8 cellular contexts compared by ENCODE assay signal in the genomic region with DNA sequence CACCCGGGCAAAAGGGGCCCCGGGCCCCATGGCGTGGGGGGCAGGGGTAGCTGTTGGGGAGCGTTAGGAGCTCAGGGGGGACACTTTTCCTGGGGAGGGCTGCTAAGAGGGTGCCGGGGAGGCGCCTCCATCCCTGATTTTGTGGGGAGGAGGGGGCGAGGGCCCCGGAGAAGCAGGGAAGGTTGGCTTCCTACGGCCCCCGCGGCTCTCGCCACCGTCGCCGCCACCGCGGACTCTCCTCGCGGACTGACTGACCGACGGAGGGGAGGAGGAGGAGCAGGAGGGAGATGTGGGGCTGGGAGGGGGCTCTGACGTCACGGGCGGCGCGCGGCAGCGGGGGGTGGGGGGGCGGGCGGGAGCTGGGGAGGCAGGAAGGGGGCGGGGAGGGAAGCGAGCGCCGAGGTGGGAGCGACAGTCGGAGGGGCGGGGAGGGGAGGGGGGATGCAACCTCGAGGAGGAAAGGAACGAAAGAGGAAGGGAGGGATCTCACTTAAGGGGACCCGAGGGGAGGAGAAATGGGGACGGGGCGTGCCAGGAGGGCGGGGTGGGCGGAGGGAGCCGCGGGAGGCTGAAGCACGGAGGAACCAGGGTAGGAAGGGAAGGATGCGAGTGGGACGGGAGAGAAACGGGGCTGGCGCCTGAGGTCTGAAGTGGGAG. TPM values are rescaled to one million over a fixed set of nuclear protein-coding genes. Genes with fewer than 3 reads are reported as not detected.
DNase-seq lines count a peak whose midpoint lies in the region; ATAC-seq and TF ChIP-seq lines count a peak whose summit lies in the region.

No MANE protein-coding gene starts in this region.

- no peaks in the 10 kb centered on the region for H3K9me3 Mint-ChIP-seq in HFFc6

- peak overlapping the region; percentile 94 for H2AFZ ChIP-seq in SU-DHL-6 (ENCODE audit: low read depth, low read length, severe bottlenecking)
- peak overlapping the region; percentile 85 for H2AFZ ChIP-seq in osteoblast (ENCODE audit: low read length)

- 1 to 2% (median 1%) methylated on average over 23 to 51 of the region's 51 CpGs for WGBS in adrenal gland, 4 donors

- peak overlapping the region; percentile 58 for H3K9ac ChIP-seq in SU-DHL-6 (ENCODE audit: low read length)

- peaks cover 3% of the 10 kb centered on the region for H3K27me3 Mint-ChIP-seq in HFFc6 (ENCODE audit: insufficient read depth)

- H3K27ac ChIP-seq in SU-DHL-6 (ENCODE audit: low read depth, low read length): no peak overlapping the region
- H3K27ac ChIP-seq in adrenal gland: peak overlapping the region in 3 of 5 donors; percentile 26 to 74 (median 68)
- peak overlapping the region; percentile 46 for H3K27ac ChIP-seq in cardiac muscle cell
- H3K27ac ChIP-seq in osteoblast (ENCODE audit: low read depth, low read length): peak overlapping the region; percentile 60
- H3K27ac ChIP-seq in upper lobe of right lung: peak overlapping the region; percentile 24

- H3K4me3 ChIP-seq in SU-DHL-6 (ENCODE audit: insufficient read depth, low read length, poor library complexity, severe bottlenecking): peak overlapping the region; percentile 66
- peak overlapping the region in 2 of 4 donors; percentile 38 to 52 for H3K4me3 ChIP-seq in adrenal gland
- H3K4me3 ChIP-seq in cardiac muscle cell: peak overlapping the region; percentile 57
- H3K4me3 ChIP-seq in osteoblast (ENCODE audit: insufficient read depth, low read length): peak overlapping the region; percentile 81
- peak overlapping the region; percentile 61 for H3K4me3 ChIP-seq in upper lobe of right lung

- peaks cover 67% of the 10 kb centered on the region for H3K4me1 Mint-ChIP-seq in HFFc6 (ENCODE audit: low read depth)

- no peaks in the 10 kb centered on the region for H3F3A ChIP-seq in SU-DHL-6 (ENCODE audit: insufficient read depth)

- H3K9me2 ChIP-seq in SU-DHL-6 (replicated peaks; ENCODE audit: insufficient read depth, low read length): no peaks in the 10 kb centered on the region

- H3K36me3 ChIP-seq in SU-DHL-6 (ENCODE audit: low read length) (no peaks in the 10 kb centered on the region), adrenal gland (replicated peaks in 1 of 2) (peaks cover 0 to 5% of the 10 kb centered on the region in 2 donors), cardiac muscle cell (peaks cover 11% of the 10 kb centered on the region), osteoblast (ENCODE audit: insufficient read depth, low read length) (no peaks in the 10 kb centered on the region), upper lobe of right lung (no peaks in the 10 kb centered on the region)

- H3K4me2 ChIP-seq in SU-DHL-6 (ENCODE audit: low read depth, low read length, poor library complexity, severe bottlenecking): peak overlapping the region; percentile 88
- peak overlapping the region; percentile 90 for H3K4me2 ChIP-seq in osteoblast (ENCODE audit: insufficient read depth, low read length)

- DNase-seq in AG09319 (ENCODE audit: extremely low read depth, low read depth) (peak; percentile 59), HFFc6 (peak; percentile 64), adrenal gland (peak; percentile 44 to 76 (median 58)), cardiac muscle cell (ENCODE audit: low read depth in 1 of 2, low spot score in 1 of 2) (peak; percentile 85 to 95), osteoblast (ENCODE audit: insufficient read length, low spot score, missing footprints) (peak; percentile 96), upper lobe of right lung (peak; percentile 78)

- intact Hi-C loops in adrenal gland (cut with DNase I): no loop called here
- intact Hi-C loops in upper lobe of right lung (cut with DNase I): no loop called here

- H3K9me3 ChIP-seq in SU-DHL-6 (ENCODE audit: insufficient read depth, low read length) (no peaks in the 10 kb centered on the region), adrenal gland (replicated peaks in 1 of 3) (no peaks in the 10 kb centered on the region), cardiac muscle cell (ENCODE audit: low read depth) (no peaks in the 10 kb centered on the region), osteoblast (ENCODE audit: low read depth, low read length) (no peaks in the 10 kb centered on the region), upper lobe of right lung (no peaks in the 10 kb centered on the region)

- peak overlapping the region; percentile 93 for H3K4me3 Mint-ChIP-seq in HFFc6

- peaks cover 9 to 21% of the 10 kb centered on the region in 2 donors for H3K4me1 ChIP-seq in adrenal gland (replicated peaks in 1 of 2)
- H3K4me1 ChIP-seq in cardiac muscle cell (ENCODE audit: low read depth): no peaks in the 10 kb centered on the region
- peaks cover 24% of the 10 kb centered on the region for H3K4me1 ChIP-seq in osteoblast (ENCODE audit: insufficient read depth, low read length)
- peaks cover 19% of the 10 kb centered on the region for H3K4me1 ChIP-seq in upper lobe of right lung

- peak; percentile 34 for ATAC-seq in upper lobe of right lung
- ATAC-seq in GM19452 (IDR thresholded peaks at IDR 0.05; ENCODE audit: unreplicated experiment): no peak

- peaks cover 9% of the 10 kb centered on the region for H3K36me3 Mint-ChIP-seq in HFFc6 (ENCODE audit: low read depth)

- peak overlapping the region; percentile 93 for H3K27ac Mint-ChIP-seq in HFFc6

- TF ChIP-seq POLR2A in adrenal gland (IDR thresholded peaks at IDR 0.05): peak; percentile 39 to 61

- H4K20me1 ChIP-seq in SU-DHL-6 (ENCODE audit: low read depth, low read length): no peaks in the 10 kb centered on the region
- H4K20me1 ChIP-seq in osteoblast (ENCODE audit: insufficient read depth, low read length): peaks cover 12% of the 10 kb centered on the region

- H3K79me2 ChIP-seq in SU-DHL-6 (ENCODE audit: insufficient read depth, low read length) (no peaks in the 10 kb centered on the region), osteoblast (ENCODE audit: insufficient read depth, low read length) (peaks cover 3% of the 10 kb centered on the region)

- no peaks in the 10 kb centered on the region for H3K27me3 ChIP-seq in SU-DHL-6 (ENCODE audit: low read length)
- no peaks in the 10 kb centered on the region for H3K27me3 ChIP-seq in adrenal gland
- no peaks in the 10 kb centered on the region for H3K27me3 ChIP-seq in cardiac muscle cell
- H3K27me3 ChIP-seq in osteoblast (ENCODE audit: insufficient read depth, low read length): no peaks in the 10 kb centered on the region
- no peaks in the 10 kb centered on the region for H3K27me3 ChIP-seq in upper lobe of right lung

- TF ChIP-seq CTCF in AG09319 (IDR thresholded peaks at IDR 0.05; ENCODE audit: low read depth, low read length): no peak
- TF ChIP-seq CTCF in HFFc6 (IDR thresholded peaks at IDR 0.05): no peak
- no peak for TF ChIP-seq CTCF in SU-DHL-6 (IDR thresholded peaks at IDR 0.05; ENCODE audit: insufficient read depth, low read length, poor library complexity, severe bottlenecking)
- no peak for TF ChIP-seq CTCF in adrenal gland (IDR thresholded peaks at IDR 0.05)
- TF ChIP-seq CTCF in cardiac muscle cell (IDR thresholded peaks at IDR 0.05; ENCODE audit: low read depth, low read length): no peak
- TF ChIP-seq CTCF in osteoblast (IDR thresholded peaks at IDR 0.05; ENCODE audit: extremely low read depth, low read depth, low read length): no peak
- TF ChIP-seq CTCF in upper lobe of right lung (IDR thresholded peaks at IDR 0.05): no peak

RNA-seq across cellular contexts. Expression of a gene that starts 5.1 kb away (rescaled TPM):
- 10 to 100 TPM; 13.5 to 17.9 (median 17.4) TPM for total RNA-seq in HFFc6 (2021; fragmentation: NEBNext Ultra II Directional; extraction: Animal tissue kit (Norgen Biotek cat#: 25700))
- total RNA-seq in adrenal gland: 10 to 100 TPM in 7 of 8 donors, 1 to 10 TPM in 1; 6.9 to 41.4 (median 17.8) TPM
- polyA plus RNA-seq in adrenal gland: 10 to 100 TPM; 17.0 to 68.9 (median 49.6) TPM
- total RNA-seq in cardiac muscle cell: 50.2 and 101 TPM in 2 replicates
- polyA plus RNA-seq in cardiac muscle cell: 67.0 and 113 TPM in 2 replicates
- 7.6 and 10.9 TPM in 2 replicates for total RNA-seq in osteoblast
- 40.1 TPM for total RNA-seq in upper lobe of right lung

RNA-seq across cellular contexts. Expression of a gene that starts 29.0 kb away (rescaled TPM):
- not detected for total RNA-seq in HFFc6 (2021; fragmentation: NEBNext Ultra II Directional; extraction: Animal tissue kit (Norgen Biotek cat#: 25700))
- total RNA-seq in adrenal gland: not detected
- polyA plus RNA-seq in adrenal gland: not detected
- 1.3 and 1.8 TPM in 2 replicates for total RNA-seq in cardiac muscle cell
- 2.4 and 2.9 TPM in 2 replicates for polyA plus RNA-seq in cardiac muscle cell
- total RNA-seq in osteoblast: not detected in 2 replicates
- total RNA-seq in upper lobe of right lung: not detected

RNA-seq across cellular contexts. Expression of a gene that starts 43.0 kb away (rescaled TPM):
- not detected for total RNA-seq in HFFc6 (2021; fragmentation: NEBNext Ultra II Directional; extraction: Animal tissue kit (Norgen Biotek cat#: 25700))
- total RNA-seq in adrenal gland (not detected), cardiac muscle cell (not detected in 2 replicates), osteoblast (not detected in 2 replicates), upper lobe of right lung (not detected)
- polyA plus RNA-seq in adrenal gland (not detected), cardiac muscle cell (0.73 and 0.80 TPM in 2 replicates)

RNA-seq across cellular contexts. Expression of a gene that starts 53.1 kb away (rescaled TPM):
- total RNA-seq in HFFc6 (2021; fragmentation: NEBNext Ultra II Directional; extraction: Animal tissue kit (Norgen Biotek cat#: 25700)): not detected
- 1 to 10 TPM in 1 of 8 donors, under 1 TPM in 2, not detected in 5; 0.51 to 1.3 (median 0.96) TPM for total RNA-seq in adrenal gland
- 1 to 10 TPM in 1 of 3 donors, not detected in 2; 1.9 TPM for polyA plus RNA-seq in adrenal gland
- total RNA-seq in cardiac muscle cell: 4.1 and 4.9 TPM in 2 replicates
- 3.5 and 6.7 TPM in 2 replicates for polyA plus RNA-seq in cardiac muscle cell
- 0.36 and 0.59 TPM in 2 replicates for total RNA-seq in osteoblast
- total RNA-seq in upper lobe of right lung: not detected
